In the genomic region with DNA sequence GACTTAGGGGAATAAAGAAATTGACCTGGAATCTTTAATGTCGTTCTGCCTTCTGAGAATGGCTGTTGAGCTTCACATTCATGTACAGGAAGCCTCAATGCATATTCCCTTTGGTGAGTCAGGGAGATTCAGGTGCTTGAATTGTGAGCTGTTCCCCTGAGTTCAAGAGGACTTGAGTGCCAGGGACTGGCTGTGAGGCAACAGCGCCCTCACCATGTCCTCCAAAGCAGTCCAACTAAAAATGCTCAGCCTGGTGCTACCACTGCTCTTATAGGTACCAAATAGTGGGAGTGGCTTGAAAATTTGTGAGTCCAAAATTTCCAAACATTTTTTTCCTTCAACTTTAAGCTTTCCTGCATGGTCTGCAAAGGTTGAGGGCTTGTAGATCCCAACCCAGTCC, we compare ENCODE assay signal across 8 cellular contexts. TPM values are rescaled to one million over a fixed set of nuclear protein-coding genes. Genes with fewer than 3 reads are reported as not detected.
DNase-seq lines count a peak whose midpoint lies in the region; ATAC-seq and TF ChIP-seq lines count a peak whose summit lies in the region.

No MANE protein-coding gene starts in this region.

- in situ Hi-C loops in GM23248 (cut with MboI) = no loop called here

- no peaks in the 10 kb centered on the region for H4K20me1 ChIP-seq in GM23248 (ENCODE audit: insufficient read depth)

- ATAC-seq in foreskin keratinocyte (peak; percentile 85), GM19023 (IDR thresholded peaks at IDR 0.05; ENCODE audit: unreplicated experiment) (no peak)

- H2AFZ ChIP-seq in GM23248 = no peak overlapping the region

- H3K4me2 ChIP-seq in GM23248 (ENCODE audit: unreplicated experiment) = no peak overlapping the region

- TF ChIP-seq POLR2A in suprapubic skin (IDR thresholded peaks at IDR 0.05) = no peak
- no peak for TF ChIP-seq POLR2A in stomach (IDR thresholded peaks at IDR 0.05)
- TF ChIP-seq POLR2A in Peyer's patch (IDR thresholded peaks at IDR 0.05) = no peak

- H3K79me2 ChIP-seq in GM23248 (ENCODE audit: insufficient read depth) = no peaks in the 10 kb centered on the region

- DNase-seq in GM23248 (peak; percentile 29), RPMI8226 (peak; percentile 48), foreskin keratinocyte (peak; percentile 30 to 38), suprapubic skin (ENCODE audit: low spot score in 2 of 2) (no peak), stomach (no peak), Peyer's patch (no peak)

- intact Hi-C loops in stomach (cut with DNase I; ENCODE audit: low total_unique reads) = no loop called here

- TF ChIP-seq CTCF in C4-2B (conservative IDR thresholded peaks at IDR 0.05) (peak; percentile 46), foreskin keratinocyte (conservative IDR thresholded peaks at IDR 0.05) (peak; percentile 65), suprapubic skin (IDR thresholded peaks at IDR 0.05) (no peak), stomach (IDR thresholded peaks at IDR 0.05) (no peak), Peyer's patch (IDR thresholded peaks at IDR 0.05) (peak in 3 of 6 experiments; percentile 16 to 23 (median 18))

- H3K9me3 ChIP-seq in GM23248 (ENCODE audit: low read depth) (no peaks in the 10 kb centered on the region), suprapubic skin (no peaks in the 10 kb centered on the region), stomach (no peaks in the 10 kb centered on the region), Peyer's patch (no peaks in the 10 kb centered on the region)

- 69 to 84% methylated on average over 2 of the region's 2 CpGs for WGBS in GM23248 (ENCODE audit: low coverage in 1 of 2, low lambda C conversion rate in 2 of 2, missing lambda C conversion rate in 2 of 2), 2 experiments
- 79% methylated on average over 2 of the region's 2 CpGs for WGBS in suprapubic skin
- 80 to 98% (median 88%) methylated on average over 2 of the region's 2 CpGs for WGBS in stomach, 5 donors

- no peaks in the 10 kb centered on the region for H3K4me1 ChIP-seq in GM23248 (ENCODE audit: insufficient read depth)
- H3K4me1 ChIP-seq in foreskin keratinocyte = no peaks in the 10 kb centered on the region
- H3K4me1 ChIP-seq in suprapubic skin = no peaks in the 10 kb centered on the region
- no peaks in the 10 kb centered on the region for H3K4me1 ChIP-seq in stomach
- H3K4me1 ChIP-seq in Peyer's patch = no peaks in the 10 kb centered on the region

- no peaks in the 10 kb centered on the region for H3K9me2 ChIP-seq in GM23248 (ENCODE audit: insufficient read depth)

- no peak overlapping the region for H3K9ac ChIP-seq in GM23248

- no peaks in the 10 kb centered on the region for H3F3A ChIP-seq in GM23248 (ENCODE audit: insufficient read depth)

- H3K27ac ChIP-seq in C4-2B = no peak overlapping the region
- H3K27ac ChIP-seq in GM23248 = no peak overlapping the region
- no peak overlapping the region for H3K27ac ChIP-seq in foreskin keratinocyte
- no peak overlapping the region for H3K27ac ChIP-seq in suprapubic skin
- H3K27ac ChIP-seq in stomach = no peak overlapping the region
- no peak overlapping the region for H3K27ac ChIP-seq in Peyer's patch

- H3K27me3 ChIP-seq in GM23248 (replicated peaks; ENCODE audit: insufficient read depth) (no peaks in the 10 kb centered on the region), foreskin keratinocyte (no peaks in the 10 kb centered on the region), suprapubic skin (no peaks in the 10 kb centered on the region), stomach (no peaks in the 10 kb centered on the region), Peyer's patch (no peaks in the 10 kb centered on the region)

- H3K36me3 ChIP-seq in GM23248 (ENCODE audit: low read depth) = peaks cover 28% of the 10 kb centered on the region
- peaks cover 40% of the 10 kb centered on the region for H3K36me3 ChIP-seq in suprapubic skin
- peaks cover 15 to 98% (median 86%) of the 10 kb centered on the region in 4 donors for H3K36me3 ChIP-seq in stomach
- peaks cover 0 to 63% (median 0%) of the 10 kb centered on the region in 3 donors for H3K36me3 ChIP-seq in Peyer's patch

- H3K4me3 ChIP-seq in GM23248 (no peak overlapping the region), suprapubic skin (no peak overlapping the region), stomach (no peak overlapping the region), Peyer's patch (no peak overlapping the region)

- no peak for TF ChIP-seq EP300 in suprapubic skin (IDR thresholded peaks at IDR 0.05)
- no peak for TF ChIP-seq EP300 in stomach (IDR thresholded peaks at IDR 0.05)

RNA-seq across cellular contexts. Expression of gene LEO1, which starts 54.1 kb away (rescaled TPM):
- 28.1 and 33.6 TPM in 2 replicates for total RNA-seq in GM23248 (2014; rRNA removed; shearing (Covaris generic))
- polyA plus RNA-seq in GM23248 (2016; fragmentation: Nextera tagmentation; extraction: Ambion mirVana) (34.1 and 36.0 TPM in 2 replicates), foreskin keratinocyte (17.8 and 20.3 TPM in 2 replicates), stomach (10 to 100 TPM in 2 of 3 donors, 1 to 10 TPM in 1; 9.5 to 13.7 (median 11.8) TPM)
- total RNA-seq in foreskin keratinocyte (33.3 and 38.3 TPM in 2 replicates), suprapubic skin (10 to 100 TPM; 26.2 to 30.2 (median 28.4) TPM), stomach (10 to 100 TPM in 3 of 5 donors, 1 to 10 TPM in 1, under 1 TPM in 1; 0.58 to 16.3 (median 10.6) TPM), Peyer's patch (10 to 100 TPM; 23.9 to 53.6 (median 27.3) TPM)

Comparison
In these comparisons a context has a peak if more than half of its experiments do, and no peak if none do; other contexts are left out.
1. CTCF ChIP-seq: peak in C4-2B (single experiment) and foreskin keratinocyte (single experiment); none in suprapubic skin (0 of 2) and stomach (0 of 7).
2. DNase-seq: peak in GM23248 (single experiment), RPMI8226 (single experiment) and foreskin keratinocyte (2 of 2); none in suprapubic skin (0 of 2), stomach (single experiment) and Peyer's patch (0 of 3).